Comparison of ENCODE assay signal across 16 cellular contexts in the genomic region with DNA sequence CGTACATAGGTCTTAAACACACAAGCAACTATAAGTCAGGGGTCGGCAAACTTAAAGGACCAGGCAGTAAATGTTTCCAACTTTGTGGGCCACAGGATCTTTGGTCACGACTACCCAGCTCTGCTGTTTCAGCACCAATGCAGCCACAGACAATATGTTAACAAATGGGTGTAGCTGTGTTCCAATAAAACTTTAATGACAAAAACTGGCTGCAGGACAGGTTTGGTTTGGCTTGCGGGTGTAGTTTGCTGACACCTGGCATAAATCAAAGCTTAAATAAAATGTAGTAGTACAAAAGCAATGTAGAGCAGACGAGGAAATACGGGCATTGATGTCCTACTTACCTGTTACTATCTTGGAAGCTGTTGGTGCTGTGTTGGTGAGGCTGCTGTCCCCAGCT.
DNase-seq lines count a peak whose midpoint lies in the region; ATAC-seq, FAIRE-seq and TF ChIP-seq lines count a peak whose summit lies in the region.
"Had no signal": no experiment of that assay in that cellular context is flagged by ENCODE, and none has a peak within 500 bp of the region (broad histone marks: within the 10 kb centered on the region; RNA-seq: fewer than 3 reads in every experiment).

No MANE protein-coding gene starts in this region.

- H3K9ac ChIP-seq in K562 (ENCODE audit: insufficient read depth in 1 of 2, low read depth in 2 of 2, low read length in 2 of 2) = no peak overlapping the region
- H3K9ac ChIP-seq: BLaER1 treated with 17β-estradiol and CSF1 and Interleukin-3, amounts not matched to agents 10 nM and 100 nM had no signal

- H3K27me3 ChIP-seq in right cardiac atrium (ENCODE audit: control insufficient read depth, insufficient read depth) (no peaks in the 10 kb centered on the region), K562 (ENCODE audit: control insufficient read depth in 2 of 2, insufficient read depth in 2 of 2, low read length in 2 of 2) (no peaks in the 10 kb centered on the region)
- H3K27me3 ChIP-seq: BLaER1 treated with 17β-estradiol and CSF1 and Interleukin-3, amounts not matched to agents 10 nM and 100 nM had no signal

- no peak overlapping the region for H3K4me2 ChIP-seq in K562 (ENCODE audit: insufficient read depth, low read length)
- H3K4me2 ChIP-seq: BLaER1 treated with 17β-estradiol and CSF1 and Interleukin-3, amounts not matched to agents 10 nM and 100 nM had no signal

- H3K36me3 ChIP-seq in K562 (ENCODE audit: control insufficient read depth, insufficient read depth, low read length) = peaks cover 34% of the 10 kb centered on the region; the same call in 2 of the 3 replicates

- H3K4me3 Mint-ChIP-seq in memory B cell = no peak overlapping the region
- H3K4me3 Mint-ChIP-seq in stimulated activated effector memory CD8-positive, alpha-beta T cell treated with anti-CD3 and anti-CD28 coated beads, Interleukin-12 subunit alpha, Interleukin-12 subunit beta, amount 100 ng/mL, for 72 hours = no peak overlapping the region
- H3K4me3 Mint-ChIP-seq: CD4-positive, alpha-beta memory T cell; H9 had no signal

- intact Hi-C loops in cardiac septum (cut with DNase I) (no loop called here), right cardiac atrium (cut with DNase I) (no loop called here), K562 (cut with micrococcal nuclease) (no loop called here)

- no peaks in the 10 kb centered on the region for H4K20me1 ChIP-seq in K562 (replicated peaks; ENCODE audit: control insufficient read depth, insufficient read depth, low read length)

- no peaks in the 10 kb centered on the region for H3K79me2 ChIP-seq in K562 (ENCODE audit: control insufficient read depth, insufficient read depth, low read length)

- H3K9me3 ChIP-seq in right cardiac atrium (ENCODE audit: control insufficient read depth, low read length) (no peaks in the 10 kb centered on the region), K562 (replicated peaks; ENCODE audit: control insufficient read depth, insufficient read depth, low read depth, low read length) (no peaks in the 10 kb centered on the region)
- H3K9me3 ChIP-seq: BLaER1 treated with 17β-estradiol and CSF1 and Interleukin-3, amounts not matched to agents 10 nM and 100 nM had no signal

- H3K4me1 ChIP-seq in right cardiac atrium (ENCODE audit: control insufficient read depth, insufficient read depth, low read length) (no peaks in the 10 kb centered on the region), K562 (replicated peaks in 1 of 2; ENCODE audit: control insufficient read depth in 2 of 2, insufficient read depth in 2 of 2, low read length in 2 of 2) (no peaks in the 10 kb centered on the region)
- H3K4me1 ChIP-seq: BLaER1 treated with 17β-estradiol and CSF1 and Interleukin-3, amounts not matched to agents 10 nM and 100 nM had no signal

- TF ChIP-seq RAD21 in K562 (CRISPR knock-in tag; conservative IDR thresholded peaks at IDR 0.05 in 1 of 2, IDR thresholded peaks at IDR 0.05 in 1 of 2) = no peak

- TF ChIP-seq POLR2A in K562 (conservative IDR thresholded peaks at IDR 0.05) = no peak

- no peak for TF ChIP-seq EP300 in K562 (IDR thresholded peaks at IDR 0.05; ENCODE audit: low read length)

- FAIRE-seq in K562 (lab: Jason Lieb, UNC) = no peak
- FAIRE-seq: GM12891 had no signal

- in situ Hi-C loops in K562 (cut with MboI) = no loop called here

- 95% methylated on average over 6 of the region's 6 CpGs for WGBS in right cardiac atrium
- WGBS in K562 (ENCODE audit: insufficient coverage, low coverage, missing lambda C conversion rate) = 80% methylated on average over 6 of the region's 6 CpGs

- H3K36me3 Mint-ChIP-seq in memory B cell = peaks cover 28% of the 10 kb centered on the region
- peaks cover 87% of the 10 kb centered on the region for H3K36me3 Mint-ChIP-seq in stimulated activated effector memory CD8-positive, alpha-beta T cell treated with anti-CD3 and anti-CD28 coated beads, Interleukin-12 subunit alpha, Interleukin-12 subunit beta, amount 100 ng/mL, for 72 hours

- peak; percentile 27 for DNase-seq in cardiac septum (ENCODE audit: low spot score)
- no peak for DNase-seq in right cardiac atrium
- no peak for DNase-seq in K562 (ENCODE audit: extremely low read depth in 1 of 4, low spot score in 3 of 4)
- DNase-seq in memory B cell (ENCODE audit: low spot score in 2 of 2) = no peak
- no peak for DNase-seq in stimulated activated effector memory CD8-positive, alpha-beta T cell treated with anti-CD3 and anti-CD28 coated beads, Interleukin-12 subunit alpha, Interleukin-12 subunit beta, amount 100 ng/mL, for 72 hours (ENCODE audit: low spot score in 2 of 2)
- no peak for DNase-seq in A172 (ENCODE audit: low spot score)
- no peak for DNase-seq in activated T-cell treated with anti-CD3 and anti-CD28 coated beads, Interleukin-2, amount 50 U/mL, for 1 hour
- no peak for DNase-seq in activated naive CD4-positive, alpha-beta T cell treated with anti-CD3 and anti-CD28 coated beads, Interleukin-2, amount 50 U/mL, for 16 hours
- DNase-seq: 8988T; ACHN; CD4-positive, alpha-beta memory T cell; DMS79; GOT3; H9 had no signal

- H3K4me3 ChIP-seq in right cardiac atrium (ENCODE audit: low read length) (no peak overlapping the region), K562 (no peak overlapping the region)
- H3K4me3 ChIP-seq: BLaER1 treated with 17β-estradiol and CSF1 and Interleukin-3, amounts not matched to agents 10 nM and 100 nM had no signal

- BruUV-seq in K562 (replicated peaks; lab: Mats Ljungman, UMichigan) = no TSS peak

- peak overlapping the region; percentile 31 for H3K27ac Mint-ChIP-seq in memory B cell
- peak overlapping the region; percentile 68 for H3K27ac Mint-ChIP-seq in stimulated activated effector memory CD8-positive, alpha-beta T cell treated with anti-CD3 and anti-CD28 coated beads, Interleukin-12 subunit alpha, Interleukin-12 subunit beta, amount 100 ng/mL, for 72 hours
- H3K27ac Mint-ChIP-seq: CD4-positive, alpha-beta memory T cell; H9 had no signal

- no peaks in the 10 kb centered on the region for H3K9me1 ChIP-seq in K562 (ENCODE audit: control insufficient read depth, insufficient read depth, low read length)

- H3K27me3 Mint-ChIP-seq in memory B cell = no peaks in the 10 kb centered on the region
- H3K27me3 Mint-ChIP-seq: CD4-positive, alpha-beta memory T cell had no signal

- H3K4me1 Mint-ChIP-seq in memory B cell = no peaks in the 10 kb centered on the region
- no peaks in the 10 kb centered on the region for H3K4me1 Mint-ChIP-seq in stimulated activated effector memory CD8-positive, alpha-beta T cell treated with anti-CD3 and anti-CD28 coated beads, Interleukin-12 subunit alpha, Interleukin-12 subunit beta, amount 100 ng/mL, for 72 hours
- H3K4me1 Mint-ChIP-seq: CD4-positive, alpha-beta memory T cell; H9 had no signal

- CTCF ChIA-PET in K562 (lab: Yijun Ruan, JAX; ENCODE audit: low intra/inter-chr PET ratio) = no interaction called here

- ATAC-seq in right cardiac atrium (no peak), K562 (no peak), memory B cell (ENCODE audit: low read depth) (no peak)
- no peak for ATAC-seq in stimulated activated effector memory CD8-positive, alpha-beta T cell treated with anti-CD3 and anti-CD28 coated beads, Interleukin-12 subunit alpha, Interleukin-12 subunit beta, amount 100 ng/mL, for 72 hours

- H3K27ac ChIP-seq in right cardiac atrium (ENCODE audit: low read length) (no peak overlapping the region), K562 (ENCODE audit: extremely low read depth, low read depth, low read length) (no peak overlapping the region)
- H3K27ac ChIP-seq: BLaER1 treated with 17β-estradiol and CSF1 and Interleukin-3, amounts not matched to agents 10 nM and 100 nM had no signal

- no peaks in the 10 kb centered on the region for H3K9me3 Mint-ChIP-seq in memory B cell
- no peaks in the 10 kb centered on the region for H3K9me3 Mint-ChIP-seq in stimulated activated effector memory CD8-positive, alpha-beta T cell treated with anti-CD3 and anti-CD28 coated beads, Interleukin-12 subunit alpha, Interleukin-12 subunit beta, amount 100 ng/mL, for 72 hours
- H3K9me3 Mint-ChIP-seq: CD4-positive, alpha-beta memory T cell; H9 had no signal

- H2AFZ ChIP-seq in K562 (ENCODE audit: low read depth, low read length) = no peak overlapping the region

- TF ChIP-seq CTCF in K562 (IDR thresholded peaks at IDR 0.05 in 2 of 3, conservative IDR thresholded peaks at IDR 0.05 in 1 of 3; ENCODE audit: insufficient read depth in 2 of 3, low read depth in 1 of 3, low read length in 3 of 3) = no peak

- POLR2A ChIA-PET in K562 (lab: Yijun Ruan, JAX) = interaction anchor here (0.8 kb wide), 1 partner anchor 8 kb away, joined by 3 read pairs; no protein-coding TSS in a partner anchor
